ENCODE assay signal across 15 cellular contexts in the genomic region with DNA sequence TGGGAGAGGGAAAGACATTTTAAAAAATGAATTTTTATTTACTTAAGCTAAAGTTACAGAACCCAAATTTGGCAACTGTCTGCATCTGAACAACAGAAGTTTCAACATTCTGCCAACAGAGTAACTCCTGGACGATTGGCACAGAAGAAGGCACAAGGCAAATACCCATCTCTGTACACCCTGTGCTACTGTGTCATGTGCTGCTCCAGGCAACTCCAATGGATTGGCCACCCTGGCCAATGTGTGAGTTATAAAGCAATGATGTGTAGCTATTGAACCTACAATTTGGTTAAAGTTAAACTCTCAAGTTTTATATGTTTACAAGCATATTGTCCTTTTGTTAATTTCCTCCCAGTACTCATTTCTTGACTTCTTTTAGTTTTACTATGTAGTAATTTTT. TPM values are rescaled to one million over a fixed set of nuclear protein-coding genes. Genes with fewer than 3 reads are reported as not detected.
DNase-seq lines count a peak whose midpoint lies in the region; ATAC-seq and TF ChIP-seq lines count a peak whose summit lies in the region.
"Had no signal": no experiment of that assay in that cellular context is flagged by ENCODE, and none has a peak within 500 bp of the region (broad histone marks: within the 10 kb centered on the region; RNA-seq: fewer than 3 reads in every experiment).

No MANE protein-coding gene starts in this region.

- H3K4me2 ChIP-seq in HCT116 (ENCODE audit: low read length), result peak overlapping the region; percentile 60

- TF ChIP-seq CTCF in HCT116 (IDR thresholded peaks at IDR 0.05 in 2 of 3, conservative IDR thresholded peaks at IDR 0.05 in 1 of 3; ENCODE audit: borderline replicate concordance in 1 of 3, insufficient read depth in 1 of 3, low read depth in 2 of 3, low read length in 2 of 3), result no peak
- TF ChIP-seq CTCF in chondrocyte (IDR thresholded peaks at IDR 0.05), result no peak
- no peak for TF ChIP-seq CTCF in glutamatergic neuron (IDR thresholded peaks at IDR 0.05; ENCODE audit: partially characterized antibody, unreplicated experiment)
- no peak for TF ChIP-seq CTCF in CD14-positive monocyte (IDR thresholded peaks at IDR 0.05)

- H3K4me3 Mint-ChIP-seq in chondrocyte (ENCODE audit: unreplicated experiment) (no peak overlapping the region), glutamatergic neuron (ENCODE audit: unreplicated experiment) (no peak overlapping the region), CD14-positive monocyte (no peak overlapping the region)
- H3K4me3 Mint-ChIP-seq: activated T-cell treated with anti-CD3 and anti-CD28 coated beads, Interleukin-2, amount 50 U/mL, for 24 hours had no signal

- H3K4me1 ChIP-seq in HCT116 (ENCODE audit: control insufficient read depth in 1 of 2, insufficient read depth in 2 of 2, low read length in 2 of 2), result peaks cover 8 to 21% of the 10 kb centered on the region in 2 experiments
- peaks cover 4 to 76% (median 74%) of the 10 kb centered on the region in 5 donors for H3K4me1 ChIP-seq in subcutaneous abdominal adipose tissue (ENCODE audit: control insufficient read depth in 5 of 5, insufficient read depth in 5 of 5, low read length in 5 of 5)

- no peak for TF ChIP-seq RAD21 in HCT116 (IDR thresholded peaks at IDR 0.05; ENCODE audit: low read depth)

- DNase-seq in HCT116 (ENCODE audit: low read depth, low spot score) (no peak), chondrocyte (ENCODE audit: low spot score) (no peak), left lobe of liver (ENCODE audit: low spot score) (peak; percentile 86), glutamatergic neuron (no peak), CD14-positive monocyte (ENCODE audit: low spot score) (no peak)
- no peak for DNase-seq in activated CD8-positive, alpha-beta memory T cell treated with anti-CD3 and anti-CD28 coated beads, Interleukin-2, amount 50 U/mL, for 4 hours
- DNase-seq: activated T-cell treated with anti-CD3 and anti-CD28 coated beads, Interleukin-2, amount 50 U/mL, for 24 hours; GDM1; kidney; NCI-H1092 treated with DMSO at 0.1 percent for 48 hours; NCI-H526 treated with DMSO at 0.1 percent for 48 hours; SHP77 had no signal

- CTCF ChIA-PET in HCT116 (lab: Charles Lee), result no interaction called here

- no peak for TF ChIP-seq POLR2A in HCT116 (IDR thresholded peaks at IDR 0.05; ENCODE audit: borderline replicate concordance, extremely low read depth, insufficient read depth, insufficient read length)

- RAD21 ChIA-PET in HCT116 (lab: Charles Lee; ENCODE audit: low non-redundant PET in 1 of 2, low total read pairs in 2 of 2, uncharacterized antibody in 2 of 2, unreplicated experiment in 2 of 2), result no interaction called here

- no peaks in the 10 kb centered on the region for H3K79me2 ChIP-seq in HCT116 (ENCODE audit: insufficient read depth, low read length)

- no peaks in the 10 kb centered on the region for H3K27me3 Mint-ChIP-seq in chondrocyte (ENCODE audit: low read depth)
- H3K27me3 Mint-ChIP-seq in glutamatergic neuron (ENCODE audit: unreplicated experiment), result no peaks in the 10 kb centered on the region
- no peaks in the 10 kb centered on the region for H3K27me3 Mint-ChIP-seq in CD14-positive monocyte (ENCODE audit: low read depth in 3 of 3)

- H3K4me1 Mint-ChIP-seq in chondrocyte (ENCODE audit: low read depth), result peaks cover 95% of the 10 kb centered on the region
- H3K4me1 Mint-ChIP-seq in glutamatergic neuron (ENCODE audit: low read depth, unreplicated experiment), result peaks cover 9% of the 10 kb centered on the region
- peaks cover 17% of the 10 kb centered on the region for H3K4me1 Mint-ChIP-seq in CD14-positive monocyte

- H3K27ac Mint-ChIP-seq in chondrocyte (ENCODE audit: unreplicated experiment), result peak overlapping the region; percentile 93
- H3K27ac Mint-ChIP-seq in glutamatergic neuron (ENCODE audit: unreplicated experiment), result no peak overlapping the region
- H3K27ac Mint-ChIP-seq in CD14-positive monocyte, result no peak overlapping the region
- H3K27ac Mint-ChIP-seq: activated T-cell treated with anti-CD3 and anti-CD28 coated beads, Interleukin-2, amount 50 U/mL, for 24 hours had no signal

- no peaks in the 10 kb centered on the region for H3K27me3 ChIP-seq in HCT116 (ENCODE audit: insufficient read depth, low read length)
- H3K27me3 ChIP-seq in subcutaneous abdominal adipose tissue (ENCODE audit: control insufficient read depth in 5 of 5, insufficient read depth in 4 of 5, low read length in 5 of 5), result no peaks in the 10 kb centered on the region

- H3K36me3 ChIP-seq in HCT116 (ENCODE audit: control insufficient read depth in 1 of 2, insufficient read depth in 2 of 2, low read length in 2 of 2) (no peaks in the 10 kb centered on the region), subcutaneous abdominal adipose tissue (ENCODE audit: control insufficient read depth in 5 of 5, insufficient read depth in 5 of 5, low read length in 5 of 5) (no peaks in the 10 kb centered on the region)
- H3K36me3 ChIP-seq: BLaER1 treated with 17β-estradiol and CSF1 and Interleukin-3, amounts not matched to agents 10 nM and 100 nM had no signal

- no TSS peak for BruUV-seq in HCT116 (replicated peaks; lab: Mats Ljungman, UMichigan)

- ATAC-seq in HCT116 (no peak), left lobe of liver (peak; percentile 90), HG03095 (IDR thresholded peaks at IDR 0.05; ENCODE audit: unreplicated experiment) (no peak)

- no peak overlapping the region for H3K4me3 ChIP-seq in HCT116 (replicated peaks in 1 of 2; ENCODE audit: low read depth in 1 of 2, low read length in 2 of 2)
- no peak overlapping the region for H3K4me3 ChIP-seq in subcutaneous abdominal adipose tissue (ENCODE audit: low read depth in 1 of 5, low read length in 5 of 5)
- H3K4me3 ChIP-seq: BLaER1 treated with 17β-estradiol and CSF1 and Interleukin-3, amounts not matched to agents 10 nM and 100 nM had no signal

- POLR2A ChIA-PET in HCT116 (lab: Charles Lee), result no interaction called here

- H3K9me3 ChIP-seq in HCT116 (ENCODE audit: control insufficient read depth in 1 of 2, insufficient read depth in 1 of 2, low read depth in 1 of 2, low read length in 2 of 2) (no peaks in the 10 kb centered on the region), subcutaneous abdominal adipose tissue (ENCODE audit: control insufficient read depth in 5 of 5, low read length in 5 of 5) (no peaks in the 10 kb centered on the region)
- H3K9me3 ChIP-seq: BLaER1 treated with 17β-estradiol and CSF1 and Interleukin-3, amounts not matched to agents 10 nM and 100 nM had no signal

- H3K9me2 ChIP-seq in HCT116 (ENCODE audit: insufficient read depth), result no peaks in the 10 kb centered on the region

- no peaks in the 10 kb centered on the region for H4K20me1 ChIP-seq in HCT116 (ENCODE audit: insufficient read depth)
- H4K20me1 ChIP-seq: BLaER1 treated with 17β-estradiol and CSF1 and Interleukin-3, amounts not matched to agents 10 nM and 100 nM had no signal

- H3K27ac ChIP-seq in HCT116 (ENCODE audit: low read depth, low read length) (no peak overlapping the region), subcutaneous abdominal adipose tissue (ENCODE audit: low read depth, low read length) (peak overlapping the region; percentile 98)
- H3K27ac ChIP-seq: BLaER1 treated with 17β-estradiol and CSF1 and Interleukin-3, amounts not matched to agents 10 nM and 100 nM had no signal

- no peak overlapping the region for H3K9ac ChIP-seq in HCT116 (ENCODE audit: low read length)
- peak overlapping the region in 3 of 5 donors; percentile 13 to 60 (median 35) for H3K9ac ChIP-seq in subcutaneous abdominal adipose tissue (ENCODE audit: low read length in 5 of 5)
- H3K9ac ChIP-seq: BLaER1 treated with 17β-estradiol and CSF1 and Interleukin-3, amounts not matched to agents 10 nM and 100 nM had no signal

- H3K9me3 Mint-ChIP-seq in chondrocyte (ENCODE audit: low read depth), result no peaks in the 10 kb centered on the region
- H3K9me3 Mint-ChIP-seq in glutamatergic neuron (ENCODE audit: unreplicated experiment), result no peaks in the 10 kb centered on the region
- H3K9me3 Mint-ChIP-seq in CD14-positive monocyte, result no peaks in the 10 kb centered on the region
- H3K9me3 Mint-ChIP-seq: activated T-cell treated with anti-CD3 and anti-CD28 coated beads, Interleukin-2, amount 50 U/mL, for 24 hours had no signal

- H3K36me3 Mint-ChIP-seq in chondrocyte (ENCODE audit: low read depth) (peaks cover 2% of the 10 kb centered on the region), glutamatergic neuron (ENCODE audit: unreplicated experiment) (no peaks in the 10 kb centered on the region), CD14-positive monocyte (no peaks in the 10 kb centered on the region)

- H2AFZ ChIP-seq in HCT116 (ENCODE audit: low read depth, low read length, poor library complexity, severe bottlenecking), result no peak overlapping the region

- intact Hi-C loops in HCT116 (cut with micrococcal nuclease), result no loop called here
- intact Hi-C loops in CD14-positive monocyte (cut with micrococcal nuclease), result no loop called here

TF ChIP-seq in HCT116, 20 proteins besides CTCF, POLR2A, EP300 and RAD21:
- TF ChIP-seq FOSL1 (IDR thresholded peaks at IDR 0.05; ENCODE audit: low read depth) (no peak), REST (IDR thresholded peaks at IDR 0.05; ENCODE audit: low read depth) (no peak)

RNA-seq across cellular contexts. Expression of gene STARD13, which starts 6.1 kb away (rescaled TPM):
- total RNA-seq in HCT116 (2021; ENCODE audit: unreplicated experiment) (4.1 TPM), chondrocyte (37.6 to 57.8 TPM (median 41.0 TPM) in 3 replicates), left lobe of liver (14.1 TPM), glutamatergic neuron (ENCODE audit: unreplicated experiment) (36.4 TPM)
- 2.1 and 2.3 TPM in 2 replicates for polyA plus RNA-seq in HCT116 (2012)
- polyA plus RNA-seq in CD14-positive monocyte, result under 1 TPM; 0.37 to 0.60 TPM
